Comparison of ENCODE assay signal across 19 cellular contexts in the genomic region with DNA sequence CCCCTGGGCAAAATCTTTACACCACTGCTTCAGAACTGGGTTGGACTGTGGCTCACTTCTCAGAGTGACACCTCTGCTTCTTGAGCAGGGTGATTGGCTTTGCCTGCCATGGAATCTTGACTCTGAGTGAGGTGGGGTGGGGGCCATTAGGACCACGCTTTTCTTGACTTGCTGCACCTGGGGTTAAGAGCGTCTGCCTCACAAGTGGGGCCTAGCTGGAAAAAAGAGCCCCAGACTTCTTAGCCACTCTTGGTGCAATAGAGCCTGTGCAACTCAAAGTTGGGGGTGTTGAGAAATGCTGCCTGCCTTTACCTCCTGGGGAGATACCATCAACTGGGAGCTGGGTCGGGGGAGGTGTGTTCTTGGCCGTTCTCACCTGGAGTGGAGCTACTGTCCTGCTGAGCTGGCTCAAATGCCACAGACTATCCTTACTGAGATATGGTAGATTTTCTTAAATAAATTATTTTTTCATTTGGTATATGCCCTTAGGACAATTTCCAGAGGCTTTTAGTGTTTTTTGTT. TPM values are rescaled to one million over a fixed set of nuclear protein-coding genes. Genes with fewer than 3 reads are reported as not detected.
A peak's percentile ranks its signal among the peaks of the same experiment; 100 is the strongest.
DNase-seq lines count a peak whose midpoint lies in the region; ATAC-seq and TF ChIP-seq lines count a peak whose summit lies in the region.
"Had no signal": no experiment of that assay in that cellular context is flagged by ENCODE, and none has a peak within 500 bp of the region (broad histone marks: within the 10 kb centered on the region; RNA-seq: fewer than 3 reads in every experiment).

No MANE protein-coding gene starts in this region.

- ATAC-seq in activated CD4-positive, alpha-beta T cell treated with anti-CD3 and anti-CD28 coated beads for 36 hours, result no peak
- ATAC-seq in gastrocnemius medialis (peak; percentile 19 to 24), SK-N-SH treated with all-trans-retinoic acid at 6 μM for 48 hours (no peak; the same call in 2 of the 3 replicates), HG03378 (IDR thresholded peaks at IDR 0.05; ENCODE audit: unreplicated experiment) (no peak)
- ATAC-seq: left cardiac atrium, upper lobe of right lung had no signal

- peaks cover 4% of the 10 kb centered on the region for H3K9me3 Mint-ChIP-seq in activated CD4-positive, alpha-beta T cell treated with anti-CD3 and anti-CD28 coated beads for 36 hours (ENCODE audit: low read depth)
- H3K9me3 Mint-ChIP-seq in activated CD4-positive, alpha-beta T cell treated with anti-CD3 and anti-CD28 coated beads, Interleukin-2, amount 10 ng/mL, durations not matched to agents 7 days and 5 days, result peaks cover 5% of the 10 kb centered on the region

- in situ Hi-C loops in gastrocnemius medialis (cut with MboI; ENCODE audit: low sequenced_read_pairs in 4 of 4), result loop anchor here in 1 of 4 donors (25.0 kb wide), 1 partner anchor 446 kb away; no protein-coding TSS in a partner anchor

- H3K27me3 Mint-ChIP-seq in activated CD4-positive, alpha-beta T cell treated with anti-CD3 and anti-CD28 coated beads for 36 hours, result no peaks in the 10 kb centered on the region
- no peaks in the 10 kb centered on the region for H3K27me3 Mint-ChIP-seq in activated CD4-positive, alpha-beta T cell treated with anti-CD3 and anti-CD28 coated beads, Interleukin-2, amount 10 ng/mL, durations not matched to agents 7 days and 5 days

- H3K36me3 Mint-ChIP-seq in activated CD4-positive, alpha-beta T cell treated with anti-CD3 and anti-CD28 coated beads for 36 hours (ENCODE audit: low read depth), result peaks cover 7% of the 10 kb centered on the region
- peaks cover 12% of the 10 kb centered on the region for H3K36me3 Mint-ChIP-seq in activated CD4-positive, alpha-beta T cell treated with anti-CD3 and anti-CD28 coated beads, Interleukin-2, amount 10 ng/mL, durations not matched to agents 7 days and 5 days (ENCODE audit: low read depth)

- H3K9ac ChIP-seq in SK-N-MC (ENCODE audit: insufficient read length), result no peak overlapping the region

- no peak for DNase-seq in activated CD4-positive, alpha-beta T cell treated with anti-CD3 and anti-CD28 coated beads for 36 hours
- no peak for DNase-seq in activated CD4-positive, alpha-beta T cell treated with anti-CD3 and anti-CD28 coated beads, Interleukin-2, amount 10 ng/mL, durations not matched to agents 7 days and 5 days
- DNase-seq in SK-N-MC (ENCODE audit: low read depth, low spot score) (no peak), iPS-NIHi7 (ENCODE audit: extremely low spot score) (peak; percentile 19), gastrocnemius medialis (no peak), NCI-H524 (lab: John Stamatoyannopoulos, UW) (no peak)
- DNase-seq: activated CD8-positive, alpha-beta memory T cell treated with anti-CD3 and anti-CD28 coated beads, Interleukin-2, amount 50 U/mL, for 48 hours; central memory CD4-positive, alpha-beta T cell; GF-D8; left cardiac atrium; NCI-H1048; NCI-H345; OCI-M1; stimulated activated CD4-positive, alpha-beta T cell treated with anti-CD3 and anti-CD28 coated beads, Interleukin-4, amount 100 ng/mL, for 1 hour; upper lobe of right lung had no signal

- POLR2A ChIA-PET in activated CD4-positive, alpha-beta T cell treated with anti-CD3 and anti-CD28 coated beads for 36 hours (lab: Charles Lee), result interaction anchor here (0.7 to 1.3 kb wide), 2 partner anchors 18 to 22 kb away, joined by 3 to 5 read pairs; no protein-coding TSS in a partner anchor
- POLR2A ChIA-PET in activated CD4-positive, alpha-beta T cell treated with anti-CD3 and anti-CD28 coated beads, Interleukin-2, amount 10 ng/mL, durations not matched to agents 7 days and 5 days (lab: Charles Lee), result no interaction called here

- peaks cover 69% of the 10 kb centered on the region for H3K4me1 Mint-ChIP-seq in activated CD4-positive, alpha-beta T cell treated with anti-CD3 and anti-CD28 coated beads for 36 hours
- peaks cover 50% of the 10 kb centered on the region for H3K4me1 Mint-ChIP-seq in activated CD4-positive, alpha-beta T cell treated with anti-CD3 and anti-CD28 coated beads, Interleukin-2, amount 10 ng/mL, durations not matched to agents 7 days and 5 days

- TF ChIP-seq CTCF in gastrocnemius medialis (IDR thresholded peaks at IDR 0.05 in 4 of 5, conservative IDR thresholded peaks at IDR 0.05 in 1 of 5), result no peak

- intact Hi-C loops in activated CD4-positive, alpha-beta T cell treated with anti-CD3 and anti-CD28 coated beads for 36 hours (cut with DNase I, micrococcal nuclease), result no loop called here
- intact Hi-C loops in gastrocnemius medialis (cut with DNase I; ENCODE audit: low total_unique reads), result no loop called here

- H3K4me3 ChIP-seq in SK-N-MC, result 0 out of 2 replicates have a peak overlapping the region, but pooled peaks have one; percentile 18
- no peak overlapping the region for H3K4me3 ChIP-seq in gastrocnemius medialis
- H3K4me3 ChIP-seq: right atrium auricular region, upper lobe of right lung had no signal

- H3K27ac Mint-ChIP-seq in activated CD4-positive, alpha-beta T cell treated with anti-CD3 and anti-CD28 coated beads for 36 hours, result peak overlapping the region; percentile 58
- H3K27ac Mint-ChIP-seq in activated CD4-positive, alpha-beta T cell treated with anti-CD3 and anti-CD28 coated beads, Interleukin-2, amount 10 ng/mL, durations not matched to agents 7 days and 5 days, result no peak overlapping the region

- H3K27me3 ChIP-seq in gastrocnemius medialis, result no peaks in the 10 kb centered on the region
- H3K27me3 ChIP-seq: right atrium auricular region, upper lobe of right lung had no signal

- no peak overlapping the region for H3K27ac ChIP-seq in SK-N-MC
- H3K27ac ChIP-seq in gastrocnemius medialis, result peak overlapping the region; percentile 62 to 73 (median 68)
- H3K27ac ChIP-seq: epithelial cell of prostate, right atrium auricular region, upper lobe of right lung had no signal

- no peak overlapping the region for H3K4me3 Mint-ChIP-seq in activated CD4-positive, alpha-beta T cell treated with anti-CD3 and anti-CD28 coated beads for 36 hours
- no peak overlapping the region for H3K4me3 Mint-ChIP-seq in activated CD4-positive, alpha-beta T cell treated with anti-CD3 and anti-CD28 coated beads, Interleukin-2, amount 10 ng/mL, durations not matched to agents 7 days and 5 days

- H3K9me3 ChIP-seq in SK-N-MC (ENCODE audit: low read depth, low read length), result no peaks in the 10 kb centered on the region; the same call in 1 of the 2 replicates
- H3K9me3 ChIP-seq in gastrocnemius medialis, result no peaks in the 10 kb centered on the region
- H3K9me3 ChIP-seq: right atrium auricular region, upper lobe of right lung had no signal

- CTCF ChIA-PET in activated CD4-positive, alpha-beta T cell treated with anti-CD3 and anti-CD28 coated beads for 36 hours (lab: Charles Lee), result interaction anchor here (1.2 to 1.5 kb wide), 2 partner anchors 8 to 231 kb away, joined by 3 to 4 read pairs; no protein-coding TSS in a partner anchor
- CTCF ChIA-PET in activated CD4-positive, alpha-beta T cell treated with anti-CD3 and anti-CD28 coated beads, Interleukin-2, amount 10 ng/mL, durations not matched to agents 7 days and 5 days (lab: Charles Lee), result interaction anchor here (1.5 kb wide), 1 partner anchor 11 kb away, joined by 5 read pairs; no protein-coding TSS in a partner anchor

- H3K36me3 ChIP-seq in SK-N-MC (ENCODE audit: insufficient read depth, low read length), result no peaks in the 10 kb centered on the region; the same call in 1 of the 2 replicates
- no peaks in the 10 kb centered on the region for H3K36me3 ChIP-seq in gastrocnemius medialis
- H3K36me3 ChIP-seq: right atrium auricular region, upper lobe of right lung had no signal

- no peak for TF ChIP-seq POLR2A in gastrocnemius medialis (IDR thresholded peaks at IDR 0.05)

- H3K4me1 ChIP-seq in gastrocnemius medialis, result peaks cover 63 to 64% of the 10 kb centered on the region in 2 donors

TF ChIP-seq in SK-N-SH treated with all-trans-retinoic acid at 6 μM for 48 hours, 23 proteins besides CTCF, POLR2A, EP300 and RAD21 (continues in another document):
- TF ChIP-seq, protein P1, sequence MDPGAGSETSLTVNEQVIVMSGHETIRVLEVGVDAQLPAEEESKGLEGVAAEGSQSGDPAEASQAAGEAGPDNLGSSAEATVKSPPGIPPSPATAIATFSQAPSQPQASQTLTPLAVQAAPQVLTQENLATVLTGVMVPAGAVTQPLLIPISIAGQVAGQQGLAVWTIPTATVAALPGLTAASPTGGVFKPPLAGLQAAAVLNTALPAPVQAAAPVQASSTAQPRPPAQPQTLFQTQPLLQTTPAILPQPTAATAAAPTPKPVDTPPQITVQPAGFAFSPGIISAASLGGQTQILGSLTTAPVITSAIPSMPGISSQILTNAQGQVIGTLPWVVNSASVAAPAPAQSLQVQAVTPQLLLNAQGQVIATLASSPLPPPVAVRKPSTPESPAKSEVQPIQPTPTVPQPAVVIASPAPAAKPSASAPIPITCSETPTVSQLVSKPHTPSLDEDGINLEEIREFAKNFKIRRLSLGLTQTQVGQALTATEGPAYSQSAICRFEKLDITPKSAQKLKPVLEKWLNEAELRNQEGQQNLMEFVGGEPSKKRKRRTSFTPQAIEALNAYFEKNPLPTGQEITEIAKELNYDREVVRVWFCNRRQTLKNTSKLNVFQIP (CRISPR knock-in tag; IDR thresholded peaks at IDR 0.05; ENCODE audit: borderline replicate concordance, low read depth), result no peak
- TF ChIP-seq, protein P2, sequence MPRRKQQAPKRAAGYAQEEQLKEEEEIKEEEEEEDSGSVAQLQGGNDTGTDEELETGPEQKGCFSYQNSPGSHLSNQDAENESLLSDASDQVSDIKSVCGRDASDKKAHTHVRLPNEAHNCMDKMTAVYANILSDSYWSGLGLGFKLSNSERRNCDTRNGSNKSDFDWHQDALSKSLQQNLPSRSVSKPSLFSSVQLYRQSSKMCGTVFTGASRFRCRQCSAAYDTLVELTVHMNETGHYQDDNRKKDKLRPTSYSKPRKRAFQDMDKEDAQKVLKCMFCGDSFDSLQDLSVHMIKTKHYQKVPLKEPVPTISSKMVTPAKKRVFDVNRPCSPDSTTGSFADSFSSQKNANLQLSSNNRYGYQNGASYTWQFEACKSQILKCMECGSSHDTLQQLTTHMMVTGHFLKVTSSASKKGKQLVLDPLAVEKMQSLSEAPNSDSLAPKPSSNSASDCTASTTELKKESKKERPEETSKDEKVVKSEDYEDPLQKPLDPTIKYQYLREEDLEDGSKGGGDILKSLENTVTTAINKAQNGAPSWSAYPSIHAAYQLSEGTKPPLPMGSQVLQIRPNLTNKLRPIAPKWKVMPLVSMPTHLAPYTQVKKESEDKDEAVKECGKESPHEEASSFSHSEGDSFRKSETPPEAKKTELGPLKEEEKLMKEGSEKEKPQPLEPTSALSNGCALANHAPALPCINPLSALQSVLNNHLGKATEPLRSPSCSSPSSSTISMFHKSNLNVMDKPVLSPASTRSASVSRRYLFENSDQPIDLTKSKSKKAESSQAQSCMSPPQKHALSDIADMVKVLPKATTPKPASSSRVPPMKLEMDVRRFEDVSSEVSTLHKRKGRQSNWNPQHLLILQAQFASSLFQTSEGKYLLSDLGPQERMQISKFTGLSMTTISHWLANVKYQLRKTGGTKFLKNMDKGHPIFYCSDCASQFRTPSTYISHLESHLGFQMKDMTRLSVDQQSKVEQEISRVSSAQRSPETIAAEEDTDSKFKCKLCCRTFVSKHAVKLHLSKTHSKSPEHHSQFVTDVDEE (CRISPR knock-in tag; IDR thresholded peaks at IDR 0.05), result no peak

RNA-seq across cellular contexts. Expression of a gene that starts 23.5 kb away (rescaled TPM):
- 10 to 100 TPM; 53.9 to 60.6 TPM for total RNA-seq in activated CD4-positive, alpha-beta T cell treated with anti-CD3 and anti-CD28 coated beads for 36 hours
- 10 to 100 TPM; 45.5 to 57.5 TPM for total RNA-seq in activated CD4-positive, alpha-beta T cell treated with anti-CD3 and anti-CD28 coated beads, Interleukin-2, amount 10 ng/mL, durations not matched to agents 7 days and 5 days
- total RNA-seq in gastrocnemius medialis, result 100 to 1,000 TPM in 3 of 4 donors, 10 to 100 TPM in 1; 90.3 to 120 (median 110) TPM

Comparison
In these comparisons a context has a peak if more than half of its experiments do, and no peak if none do; other contexts are left out.
1. ATAC-seq: peak in gastrocnemius medialis (2 of 2); none in activated CD4-positive, alpha-beta T cell treated with anti-CD3 and anti-CD28 coated beads for 36 hours (single experiment), SK-N-SH treated with all-trans-retinoic acid at 6 μM for 48 hours (single experiment) and HG03378 (single experiment).